In genomic region chr1:203751618-203752361, GRCh38 we compare ENCODE assay signal across 3 cellular contexts. TPM values are rescaled to one million over a fixed set of nuclear protein-coding genes. Genes with fewer than 3 reads are reported as not detected.
"Had no signal": no experiment of that assay in that cellular context is flagged by ENCODE, and none has a peak within 500 bp of the region (broad histone marks: within the 10 kb centered on the region; RNA-seq: fewer than 3 reads in every experiment).

No MANE protein-coding gene starts in this region.

RNA-seq across cellular contexts. Expression of gene LAX1, which starts 13.2 kb away (rescaled TPM):
- total RNA-seq: ascending aorta, K562, M059J had no signal
- polyA plus RNA-seq: K562 had no signal
